ENCODE assay signal across 1 cellular context in genomic region chr11:68321293-68322030, GRCh38.
TF ChIP-seq lines count a peak whose summit lies in the region.

No MANE protein-coding gene starts in this region.

TF ChIP-seq in A549, 52 proteins besides CTCF, POLR2A, EP300 and RAD21 (continued from another document):
- TF ChIP-seq ELK1 (IDR thresholded peaks at IDR 0.05; ENCODE audit: low read depth, low read length) (no peak), KDM1A (IDR thresholded peaks at IDR 0.05; ENCODE audit: low read depth) (no peak), POLR2AphosphoS2 (conservative IDR thresholded peaks at IDR 0.05; ENCODE audit: low read length) (no peak), ZNF302 (CRISPR knock-in tag; IDR thresholded peaks at IDR 0.05) (no peak), ZSCAN20 (CRISPR knock-in tag; IDR thresholded peaks at IDR 0.05) (no peak), HDAC2 (IDR thresholded peaks at IDR 0.05) (no peak), FOSB (CRISPR knock-in tag; IDR thresholded peaks at IDR 0.05) (no peak), CHD2 (IDR thresholded peaks at IDR 0.05; ENCODE audit: low read length, partially characterized antibody) (no peak), RARB (CRISPR knock-in tag; IDR thresholded peaks at IDR 0.05) (no peak), SMC3 (IDR thresholded peaks at IDR 0.05) (no peak), NPAS2 (CRISPR knock-in tag; IDR thresholded peaks at IDR 0.05; ENCODE audit: borderline replicate concordance) (no peak)
